26 cellular contexts compared by ENCODE assay signal in the genomic region with DNA sequence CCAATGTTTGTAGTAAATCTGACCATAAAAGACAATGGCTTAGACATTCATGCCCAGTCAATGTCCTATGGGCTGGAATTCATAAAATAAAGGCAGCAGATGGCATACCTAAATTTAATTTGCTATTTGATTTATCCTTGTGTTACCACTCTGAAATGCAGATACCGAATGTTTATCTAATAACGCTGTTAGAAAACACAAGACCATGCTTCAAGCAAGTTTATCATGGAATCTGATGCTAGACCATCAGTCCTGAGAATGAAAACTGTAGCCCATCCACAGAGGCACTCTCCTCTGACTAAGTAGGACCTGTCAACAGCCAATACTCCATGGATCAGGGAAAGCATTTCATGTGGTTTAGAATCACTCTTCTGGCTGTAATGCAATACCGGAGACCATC. TPM values are rescaled to one million over a fixed set of nuclear protein-coding genes. Genes with fewer than 3 reads are reported as not detected.
"Had no signal": no experiment of that assay in that cellular context is flagged by ENCODE, and none has a peak within 500 bp of the region (broad histone marks: within the 10 kb centered on the region; RNA-seq: fewer than 3 reads in every experiment).

No MANE protein-coding gene starts in this region.

- H3K36me3 ChIP-seq: lower lobe of right lung, sigmoid colon, spleen, thyroid gland had no signal

- H3K27me3 ChIP-seq: sigmoid colon, spleen, thyroid gland had no signal

- H3K27ac ChIP-seq: lower lobe of right lung, sigmoid colon, spleen, thyroid gland, VCaP had no signal

- H3K4me1 ChIP-seq: lower lobe of right lung, sigmoid colon, spleen, thyroid gland had no signal

- ATAC-seq: activated CD4-positive, CD25-positive, alpha-beta regulatory T cell treated with anti-CD3 and anti-CD28 coated beads, Interleukin-2, amount 50 U/mL, for 24 hours; activated CD8-positive, alpha-beta memory T cell treated with anti-CD3 and anti-CD28 coated beads, Interleukin-2, amount 10 ng/mL, durations not matched to agents 7 days and 5 days; activated CD8-positive, alpha-beta T cell treated with anti-CD3 and anti-CD28 coated beads for 36 hours; activated naive CD8-positive, alpha-beta T cell treated with anti-CD3 and anti-CD28 coated beads, Interleukin-2, amount 50 U/mL, for 24 hours; effector memory CD8-positive, alpha-beta T cell; esophagus mucosa; left lobe of liver; lower lobe of right lung; naive thymus-derived CD4-positive, alpha-beta T cell had no signal

- H3K4me3 ChIP-seq: lower lobe of right lung, sigmoid colon, spleen, thyroid gland had no signal

- H3K9me3 ChIP-seq: lower lobe of right lung, sigmoid colon, spleen, thyroid gland had no signal

- DNase-seq: activated CD4-positive, alpha-beta T cell treated with anti-CD3 and anti-CD28 coated beads, Interleukin-2, amount 10 ng/mL, durations not matched to agents 7 days and 5 days; activated CD8-positive, alpha-beta memory T cell treated with anti-CD3 and anti-CD28 coated beads, Interleukin-2, amount 10 ng/mL, durations not matched to agents 7 days and 5 days; activated CD8-positive, alpha-beta T cell treated with anti-CD3 and anti-CD28 coated beads for 36 hours; activated effector memory CD4-positive, alpha-beta T cell treated with anti-CD3 and anti-CD28 coated beads, Interleukin-2, amount 50 U/mL, for 16 hours; activated naive CD4-positive, alpha-beta T cell treated with anti-CD3 and anti-CD28 coated beads, Interleukin-2, amount 10 ng/mL, durations not matched to agents 7 days and 5 days; activated naive CD8-positive, alpha-beta T cell treated with anti-CD3 and anti-CD28 coated beads, Interleukin-2, amount 50 U/mL, for 24 hours; activated T-cell treated with anti-CD3 and anti-CD28 coated beads for 4 hours; dermis blood vessel endothelial cell; effector memory CD8-positive, alpha-beta T cell; foreskin melanocyte; kidney; lower lobe of right lung; naive thymus-derived CD4-positive, alpha-beta T cell; sigmoid colon; spleen; stimulated activated CD4-positive, alpha-beta T cell treated with anti-CD3 and anti-CD28 coated beads, Interleukin-4, amount 100 ng/mL, for 24 hours; stimulated activated naive CD4-positive, alpha-beta T cell treated with Interleukin-2 at 50 U/mL for 16 hours; thyroid gland had no signal

RNA-seq across cellular contexts. Expression of gene CPB1, which starts 12.3 kb away (rescaled TPM):
- total RNA-seq: activated CD4-positive, alpha-beta T cell treated with anti-CD3 and anti-CD28 coated beads, Interleukin-2, amount 10 ng/mL, durations not matched to agents 7 days and 5 days; activated CD8-positive, alpha-beta memory T cell treated with anti-CD3 and anti-CD28 coated beads, Interleukin-2, amount 10 ng/mL, durations not matched to agents 7 days and 5 days; activated CD8-positive, alpha-beta T cell treated with anti-CD3 and anti-CD28 coated beads for 36 hours; dermis blood vessel endothelial cell; endothelial cell of umbilical vein; esophagus mucosa; naive thymus-derived CD4-positive, alpha-beta T cell; neural crest cell; progenitor cell of endocrine pancreas; ureter had no signal
- polyA plus RNA-seq: endothelial cell of umbilical vein; naive thymus-derived CD4-positive, alpha-beta T cell had no signal

RNA-seq across cellular contexts. Expression of gene CPA3, which starts 49.8 kb away (rescaled TPM):
- total RNA-seq: activated CD4-positive, alpha-beta T cell treated with anti-CD3 and anti-CD28 coated beads, Interleukin-2, amount 10 ng/mL, durations not matched to agents 7 days and 5 days; activated CD8-positive, alpha-beta memory T cell treated with anti-CD3 and anti-CD28 coated beads, Interleukin-2, amount 10 ng/mL, durations not matched to agents 7 days and 5 days; activated CD8-positive, alpha-beta T cell treated with anti-CD3 and anti-CD28 coated beads for 36 hours; neural crest cell; progenitor cell of endocrine pancreas had no signal
- polyA plus RNA-seq: naive thymus-derived CD4-positive, alpha-beta T cell had no signal
